ENCODE assay signal across 8 cellular contexts in the genomic region with DNA sequence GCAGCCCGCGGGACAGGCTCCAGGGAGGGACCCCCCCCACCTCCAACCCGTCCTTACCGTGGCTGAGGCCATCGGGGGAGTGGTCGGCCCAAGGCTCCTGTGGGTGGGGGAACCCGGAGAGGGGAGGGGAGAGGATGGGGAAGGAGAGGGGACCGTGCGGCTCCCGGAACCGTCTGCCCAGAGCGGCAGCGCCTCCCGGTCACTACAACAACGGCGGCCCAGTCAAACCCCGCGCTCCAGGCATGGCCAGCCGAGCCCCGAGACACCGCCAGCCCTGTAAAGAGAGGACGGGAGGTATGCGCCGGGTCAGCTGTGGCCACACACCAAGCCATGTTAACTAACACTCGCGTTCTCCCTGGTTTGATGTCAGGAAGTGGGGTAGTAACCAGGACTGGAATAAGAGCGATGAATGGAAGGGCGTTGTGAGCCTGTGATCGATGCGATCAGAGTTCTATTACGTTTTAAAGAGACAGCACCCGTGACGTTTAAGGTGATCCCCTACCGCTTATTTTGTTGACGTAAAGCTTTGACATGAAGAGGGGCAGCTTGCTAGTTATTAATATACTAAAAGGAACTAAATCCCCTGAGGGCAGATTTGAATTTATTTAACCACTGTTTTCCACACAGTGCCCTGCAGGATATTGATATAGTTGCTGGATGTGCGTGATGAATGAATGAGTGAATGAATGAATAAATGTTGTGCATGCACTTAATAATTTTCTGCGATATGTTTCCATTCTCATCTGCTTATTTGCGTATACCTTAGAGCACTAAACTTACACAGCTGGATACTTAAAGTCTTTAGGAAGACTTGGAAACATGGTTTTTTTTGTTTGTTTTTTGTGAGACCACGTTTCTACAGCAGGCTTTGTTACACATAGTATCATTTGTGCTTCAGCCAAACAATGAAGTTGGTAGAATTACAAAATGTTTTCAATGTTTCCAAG. TPM values are rescaled to one million over a fixed set of nuclear protein-coding genes. Genes with fewer than 3 reads are reported as not detected.
DNase-seq lines count a peak whose midpoint lies in the region; ATAC-seq, FAIRE-seq and TF ChIP-seq lines count a peak whose summit lies in the region.

TSS of gene POC1B (minus strand) at position 224 of the 947 bp plus-strand sequence. CDS start at position 72, 152 bp downstream.

- peak; percentile 85 for DNase-seq in GM13977 (ENCODE audit: low spot score)
- peak; percentile 64 for DNase-seq in NCI-H1436 (lab: John Stamatoyannopoulos, UW)
- peak; percentile 31 for DNase-seq in T follicular helper cell (ENCODE audit: low read depth)
- peak; percentile 81 for DNase-seq in adipocyte (ENCODE audit: low read depth)
- DNase-seq in cardiac septum (ENCODE audit: low spot score), result peak; percentile 93
- peak; percentile 56 to 90 (median 77) for DNase-seq in pancreas
- peak; percentile 73 to 83 for DNase-seq in tibial artery

- no peak for FAIRE-seq in pancreas (lab: Jason Lieb, UNC)

- TF ChIP-seq CTCF in GM13977 (IDR thresholded peaks at IDR 0.05; ENCODE audit: extremely low read depth, insufficient read depth, missing control alignments), result no peak
- TF ChIP-seq CTCF in pancreas (IDR thresholded peaks at IDR 0.05), result no peak
- TF ChIP-seq CTCF in tibial artery (IDR thresholded peaks at IDR 0.05), result no peak

- H3K4me1 ChIP-seq in adipocyte (ENCODE audit: control insufficient read depth, insufficient read depth, low read length) (peaks cover 32% of the 10 kb centered on the region), pancreas (peaks cover 8 to 33% (median 20%) of the 10 kb centered on the region in 3 donors), tibial artery (peaks cover 0 to 44% (median 26%) of the 10 kb centered on the region in 4 donors)

- no peaks in the 10 kb centered on the region for H3K9me3 ChIP-seq in adipocyte (ENCODE audit: control insufficient read depth, low read length)
- no peaks in the 10 kb centered on the region for H3K9me3 ChIP-seq in pancreas
- no peaks in the 10 kb centered on the region for H3K9me3 ChIP-seq in tibial artery

- H3K27ac ChIP-seq in pancreas (peak within 1 kb of the TSS; percentile 77 to 93 (median 88)), tibial artery (peak within 1 kb of the TSS; percentile 89 to 99)

- H3K36me3 ChIP-seq in adipocyte (ENCODE audit: control insufficient read depth, insufficient read depth, low read length, severe bottlenecking), result no peaks in the 10 kb centered on the region
- no peaks in the 10 kb centered on the region for H3K36me3 ChIP-seq in pancreas
- H3K36me3 ChIP-seq in tibial artery, result no peaks in the 10 kb centered on the region

- H3K4me3 ChIP-seq in adipocyte (ENCODE audit: low read length) (peak within 1 kb of the TSS; percentile 99), pancreas (peak within 1 kb of the TSS; percentile 77 to 99 (median 94)), tibial artery (peak within 1 kb of the TSS; percentile 89 to 99)

- no peaks in the 10 kb centered on the region for H3K27me3 ChIP-seq in adipocyte (replicated peaks; ENCODE audit: control insufficient read depth, insufficient read depth, low read length)
- H3K27me3 ChIP-seq in pancreas, result no peaks in the 10 kb centered on the region
- no peaks in the 10 kb centered on the region for H3K27me3 ChIP-seq in tibial artery

- peak within 1 kb of the TSS; percentile 96 for H3K9ac ChIP-seq in adipocyte (ENCODE audit: low read length)

- WGBS in pancreas, 2 donors, result 1% methylated on average over 37 to 39 of the region's 39 CpGs

- intact Hi-C loops in cardiac septum (cut with DNase I), result loop anchor here (2.0 to 10.0 kb wide), 4 partner anchors 55 to 1384 kb away; partner anchors contain the start of genes CEP290, DUSP6 and TMTC3
- intact Hi-C loops in pancreas (cut with DNase I), result loop anchor here in 2 of 3 donors (5.0 to 10.0 kb wide), 3 partner anchors 54 to 501 kb away; no protein-coding TSS in a partner anchor
- intact Hi-C loops in tibial artery (cut with DNase I; ENCODE audit: low total_unique reads), result loop anchor here (5.0 to 10.0 kb wide), 2 partner anchors 59 to 481 kb away; no protein-coding TSS in a partner anchor

- in situ Hi-C loops in GM13977 (cut with MboI; ENCODE audit: low pct_unique_long_range_greater_than_20kb, low sequenced_read_pairs, unreplicated experiment), result loop anchor here (10.0 to 25.0 kb wide), 4 partner anchors 51 to 1411 kb away; no protein-coding TSS in a partner anchor

- ATAC-seq in HG02852 (IDR thresholded peaks at IDR 0.05; ENCODE audit: unreplicated experiment), result peak; percentile 64
- ATAC-seq in pancreas, result peak; percentile 76 to 87 (median 83)

RNA-seq across cellular contexts. Expression of gene POC1B, which starts in this region (rescaled TPM):
- 7.9 TPM for total RNA-seq in cardiac septum
- 10 to 100 TPM in 1 of 6 donors, 1 to 10 TPM in 5; 4.3 to 15.5 (median 6.2) TPM for total RNA-seq in pancreas
- polyA plus RNA-seq in pancreas, result 1 to 10 TPM; 3.4 to 6.2 TPM

Comparison
In these comparisons a context has a peak if more than half of its experiments do, and no peak if none do; other contexts are left out.
1. Peak in every context shown above with its lines: DNase-seq, ATAC-seq, H3K4me3 ChIP-seq and H3K27ac ChIP-seq.
2. DNase-seq: peak in every context shown above with its lines; median percentile 93 in cardiac septum; 85 in GM13977; 81 in adipocyte; 78 in tibial artery; 77 in pancreas; 64 in NCI-H1436; 31 in T follicular helper cell.